8 cellular contexts compared by ENCODE assay signal in genomic region chr1:205523891-205524793, GRCh38. TPM values are rescaled to one million over a fixed set of nuclear protein-coding genes. Genes with fewer than 3 reads are reported as not detected.
DNase-seq lines count a peak whose midpoint lies in the region; ATAC-seq and TF ChIP-seq lines count a peak whose summit lies in the region.

No MANE protein-coding gene starts in this region.

- H3K27ac ChIP-seq in liver (ENCODE audit: low read depth in 1 of 2, low read length in 2 of 2): no peak overlapping the region

- H3K4me3 ChIP-seq in HAP-1 (no peak overlapping the region), choroid plexus epithelial cell (ENCODE audit: low read depth, low read length) (no peak overlapping the region), liver (ENCODE audit: low read depth in 1 of 3, low read length in 3 of 3) (no peak overlapping the region)

- ATAC-seq in GM21737 (IDR thresholded peaks at IDR 0.05; ENCODE audit: unreplicated experiment): no peak

- peak; percentile 92 for DNase-seq in Ammon's horn (ENCODE audit: low spot score)
- DNase-seq in HAP-1 (ENCODE audit: low spot score in 2 of 2): peak; percentile 54 to 87
- DNase-seq in NCI-H510A treated with DMSO at 0.1 percent for 48 hours (lab: John Stamatoyannopoulos, UW): peak; percentile 84
- DNase-seq in activated CD4-positive, alpha-beta T cell treated with anti-CD3 and anti-CD28 coated beads for 48 hours: peak; percentile 84
- peak; percentile 79 for DNase-seq in choroid plexus epithelial cell (ENCODE audit: low read depth)
- DNase-seq in stimulated activated CD4-positive, alpha-beta T cell treated with anti-CD3 and anti-CD28 coated beads, TNF-alpha, amount 100 ng/mL, for 48 hours (ENCODE audit: low read depth in 3 of 3): peak; percentile 34 to 63 (median 57)

- peaks cover 18% of the 10 kb centered on the region for H3K4me1 ChIP-seq in HAP-1
- H3K4me1 ChIP-seq in liver (ENCODE audit: control insufficient read depth in 4 of 4, insufficient read depth in 4 of 4, low read length in 3 of 4): no peaks in the 10 kb centered on the region

- TF ChIP-seq CTCF in choroid plexus epithelial cell (conservative IDR thresholded peaks at IDR 0.05; ENCODE audit: low read depth, low read length) (peak; percentile 86), liver (IDR thresholded peaks at IDR 0.05; ENCODE audit: low read depth, low read length, missing input control) (peak; percentile 80)

- in situ Hi-C loops in HAP-1 (cut with MboI; ENCODE audit: low sequenced_read_pairs): loop anchor here (5.0 to 10.0 kb wide), 4 partner anchors 37 to 249 kb away; no protein-coding TSS in a partner anchor

- H3K9ac ChIP-seq in liver (ENCODE audit: low read depth in 1 of 2, low read length in 2 of 2): no peak overlapping the region

- TF ChIP-seq RAD21 in liver (IDR thresholded peaks at IDR 0.05): peak; percentile 92 to 97

- H3K27me3 ChIP-seq in HAP-1 (ENCODE audit: low read depth) (no peaks in the 10 kb centered on the region), liver (ENCODE audit: control insufficient read depth in 4 of 4, insufficient read depth in 4 of 4, low read length in 3 of 4) (no peaks in the 10 kb centered on the region)

- H3K9me3 ChIP-seq in HAP-1 (no peaks in the 10 kb centered on the region), liver (ENCODE audit: control insufficient read depth in 4 of 4, low read length in 3 of 4) (no peaks in the 10 kb centered on the region)

- H3K36me3 ChIP-seq in HAP-1 (replicated peaks) (no peaks in the 10 kb centered on the region), liver (ENCODE audit: control insufficient read depth in 4 of 4, insufficient read depth in 3 of 4, low read depth in 1 of 4, low read length in 3 of 4) (no peaks in the 10 kb centered on the region)

- 55% methylated on average over 16 of the region's 16 CpGs for WGBS in liver

TF ChIP-seq in liver, 16 proteins besides CTCF, POLR2A, EP300 and RAD21:
- TF ChIP-seq JUND (IDR thresholded peaks at IDR 0.05): no peak
- TF ChIP-seq EGR1 (IDR thresholded peaks at IDR 0.05; ENCODE audit: low read depth in 2 of 2): no peak
- no peak for TF ChIP-seq REST (IDR thresholded peaks at IDR 0.05)
- no peak for TF ChIP-seq NR2F2 (IDR thresholded peaks at IDR 0.05)
- TF ChIP-seq ZBTB33 (IDR thresholded peaks at IDR 0.05): no peak
- TF ChIP-seq RXRA (IDR thresholded peaks at IDR 0.05): no peak
- no peak for TF ChIP-seq YY1 (IDR thresholded peaks at IDR 0.05)
- TF ChIP-seq SP1 (IDR thresholded peaks at IDR 0.05): no peak
- no peak for TF ChIP-seq FOXA2 (IDR thresholded peaks at IDR 0.05)
TF ChIP-seq in liver: peak in this region for 0.

RNA-seq across cellular contexts. Expression of gene CDK18, which starts 19.7 kb away (rescaled TPM):
- total RNA-seq in liver: 1 to 10 TPM; 3.1 to 3.7 TPM
- polyA plus RNA-seq in liver: 1 to 10 TPM; 2.4 to 3.0 TPM
